11 cellular contexts compared by ENCODE assay signal in the genomic region with DNA sequence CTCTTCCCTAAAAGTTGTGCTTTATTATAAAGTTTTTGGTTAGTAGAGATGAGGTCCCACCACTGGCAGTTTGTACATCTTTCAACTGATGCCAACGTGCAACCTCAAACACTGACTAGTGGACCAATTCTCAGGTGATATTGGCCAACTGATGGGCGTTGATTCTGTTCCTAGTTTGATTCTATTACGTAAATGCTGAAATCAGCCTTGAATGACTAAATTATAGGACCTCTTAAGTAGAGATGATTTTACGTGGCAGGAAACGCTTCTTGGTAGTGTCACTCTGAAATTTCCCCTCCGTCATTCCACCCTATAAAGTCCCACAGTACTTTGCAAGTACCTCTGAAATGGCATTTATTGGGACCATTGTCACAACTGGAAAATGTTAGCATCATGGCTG. TPM values are rescaled to one million over a fixed set of nuclear protein-coding genes. Genes with fewer than 3 reads are reported as not detected.
A peak's percentile ranks its signal among the peaks of the same experiment; 100 is the strongest.
DNase-seq lines count a peak whose midpoint lies in the region; ATAC-seq and TF ChIP-seq lines count a peak whose summit lies in the region.
"Had no signal": no experiment of that assay in that cellular context is flagged by ENCODE, and none has a peak within 500 bp of the region (broad histone marks: within the 10 kb centered on the region; RNA-seq: fewer than 3 reads in every experiment).

No MANE protein-coding gene starts in this region.

- H3K79me2 ChIP-seq in DND-41 (ENCODE audit: insufficient read depth, low read length): no peaks in the 10 kb centered on the region

- H4K20me1 ChIP-seq in DND-41 (ENCODE audit: insufficient read depth, low read length): peaks cover 14% of the 10 kb centered on the region; the same call in 1 of the 2 replicates

- H3K4me1 ChIP-seq in DND-41 (ENCODE audit: insufficient read depth, low read length): no peaks in the 10 kb centered on the region

- peak overlapping the region; percentile 72 for H3K4me3 Mint-ChIP-seq in activated T-helper 17 cell treated with anti-CD3 and anti-CD28 coated beads, Interleukin-2, amount 50 U/mL, for 72 hours
- H3K4me3 Mint-ChIP-seq in memory B cell: no peak overlapping the region

- H3K4me1 Mint-ChIP-seq in activated T-helper 17 cell treated with anti-CD3 and anti-CD28 coated beads, Interleukin-2, amount 50 U/mL, for 72 hours: peaks cover 28% of the 10 kb centered on the region
- H3K4me1 Mint-ChIP-seq in memory B cell: peaks cover 12% of the 10 kb centered on the region

- H3K9ac ChIP-seq in DND-41 (ENCODE audit: low read depth, low read length): no peak overlapping the region
- H3K9ac ChIP-seq: KMS-11 had no signal

- ATAC-seq in DND-41 (ENCODE audit: insufficient read depth, low read depth) (peak; percentile 8; the same call in 1 of the 3 replicates), HG02973 (IDR thresholded peaks at IDR 0.05; ENCODE audit: unreplicated experiment) (peak; percentile 28), memory B cell (ENCODE audit: low read depth) (peak; percentile 53), GM21515 (IDR thresholded peaks at IDR 0.05; ENCODE audit: unreplicated experiment) (no peak), sciatic nerve (no peak)
- ATAC-seq in activated T-helper 17 cell treated with anti-CD3 and anti-CD28 coated beads, Interleukin-2, amount 50 U/mL, for 72 hours (replicated peaks): peak; percentile 93

- H3K27ac ChIP-seq in DND-41 (ENCODE audit: low read length): no peak overlapping the region
- H3K27ac ChIP-seq: KMS-11 had no signal

- H3K4me2 ChIP-seq in DND-41 (ENCODE audit: insufficient read depth, low read length): no peak overlapping the region
- H3K4me2 ChIP-seq: KMS-11 had no signal

- H3K4me3 ChIP-seq in DND-41 (ENCODE audit: low read depth in 1 of 2, low read length in 2 of 2): no peak overlapping the region

- H2AFZ ChIP-seq in DND-41 (ENCODE audit: low read depth, low read length): no peak overlapping the region

- H3K36me3 ChIP-seq in DND-41 (ENCODE audit: insufficient read depth, low read length): peaks cover 27% of the 10 kb centered on the region

- no peaks in the 10 kb centered on the region for H3K27me3 ChIP-seq in DND-41 (ENCODE audit: insufficient read depth, low read length, poor library complexity)

- no peak for DNase-seq in DND-41
- no peak for DNase-seq in memory B cell (ENCODE audit: low spot score in 2 of 2)
- DNase-seq in activated CD8-positive, alpha-beta memory T cell treated with anti-CD3 and anti-CD28 coated beads, Interleukin-2, amount 50 U/mL, for 48 hours: no peak
- DNase-seq in sciatic nerve (ENCODE audit: low spot score): no peak
- DNase-seq in NCI-H524 (lab: John Stamatoyannopoulos, UW): no peak
- DNase-seq: DMS153, NCI-H524 treated with DMSO at 0.1 percent for 48 hours had no signal

- peaks cover 50% of the 10 kb centered on the region for H3K36me3 Mint-ChIP-seq in activated T-helper 17 cell treated with anti-CD3 and anti-CD28 coated beads, Interleukin-2, amount 50 U/mL, for 72 hours (ENCODE audit: low read depth)
- H3K36me3 Mint-ChIP-seq in memory B cell: peaks cover 16% of the 10 kb centered on the region

- peak overlapping the region; percentile 92 for H3K27ac Mint-ChIP-seq in activated T-helper 17 cell treated with anti-CD3 and anti-CD28 coated beads, Interleukin-2, amount 50 U/mL, for 72 hours
- H3K27ac Mint-ChIP-seq in memory B cell: no peak overlapping the region

- no peak for TF ChIP-seq CTCF in DND-41 (IDR thresholded peaks at IDR 0.05; ENCODE audit: borderline replicate concordance, extremely low read depth, low read length, poor library complexity, severe bottlenecking)

- intact Hi-C loops in sciatic nerve (cut with DNase I): no loop called here

- H3K9me3 ChIP-seq in DND-41 (ENCODE audit: insufficient read depth, low read length, severe bottlenecking): no peaks in the 10 kb centered on the region

- no peaks in the 10 kb centered on the region for H3K9me3 Mint-ChIP-seq in activated T-helper 17 cell treated with anti-CD3 and anti-CD28 coated beads, Interleukin-2, amount 50 U/mL, for 72 hours
- H3K9me3 Mint-ChIP-seq in memory B cell: no peaks in the 10 kb centered on the region

- H3K27me3 Mint-ChIP-seq in activated T-helper 17 cell treated with anti-CD3 and anti-CD28 coated beads, Interleukin-2, amount 50 U/mL, for 72 hours: no peaks in the 10 kb centered on the region
- H3K27me3 Mint-ChIP-seq in memory B cell: peaks cover 6% of the 10 kb centered on the region

RNA-seq across cellular contexts. Expression of gene FNDC7, which starts 8.8 kb away (rescaled TPM):
- total RNA-seq in activated T-helper 17 cell treated with anti-CD3 and anti-CD28 coated beads, Interleukin-2, amount 50 U/mL, for 72 hours: under 1 TPM in 1 of 2 donors, not detected in 1; 0.19 TPM
- not detected for total RNA-seq in sciatic nerve

RNA-seq across cellular contexts. Expression of gene PRPF38B, which starts 11.8 kb away (rescaled TPM):
- total RNA-seq in activated T-helper 17 cell treated with anti-CD3 and anti-CD28 coated beads, Interleukin-2, amount 50 U/mL, for 72 hours: 10 to 100 TPM; 70.3 to 70.6 TPM
- 40.8 TPM for total RNA-seq in sciatic nerve

RNA-seq across cellular contexts. Expression of gene STXBP3, which starts 42.5 kb away (rescaled TPM):
- total RNA-seq in activated T-helper 17 cell treated with anti-CD3 and anti-CD28 coated beads, Interleukin-2, amount 50 U/mL, for 72 hours: 10 to 100 TPM; 41.0 to 52.3 TPM
- 78.0 TPM for total RNA-seq in sciatic nerve

RNA-seq across cellular contexts. Expression of gene HENMT1, which starts 43.0 kb away (rescaled TPM):
- 10 to 100 TPM; 17.5 to 21.6 TPM for total RNA-seq in activated T-helper 17 cell treated with anti-CD3 and anti-CD28 coated beads, Interleukin-2, amount 50 U/mL, for 72 hours
- total RNA-seq in sciatic nerve: 3.9 TPM

Comparison
In these comparisons a context has a peak if more than half of its experiments do, and no peak if none do; other contexts are left out.
1. ATAC-seq: peak in DND-41 (single experiment), HG02973 (single experiment), activated T-helper 17 cell treated with anti-CD3 and anti-CD28 coated beads, Interleukin-2, amount 50 U/mL, for 72 hours (single experiment) and memory B cell (single experiment); none in GM21515 (single experiment) and sciatic nerve (single experiment).